16 cellular contexts compared by ENCODE assay signal in the genomic region with DNA sequence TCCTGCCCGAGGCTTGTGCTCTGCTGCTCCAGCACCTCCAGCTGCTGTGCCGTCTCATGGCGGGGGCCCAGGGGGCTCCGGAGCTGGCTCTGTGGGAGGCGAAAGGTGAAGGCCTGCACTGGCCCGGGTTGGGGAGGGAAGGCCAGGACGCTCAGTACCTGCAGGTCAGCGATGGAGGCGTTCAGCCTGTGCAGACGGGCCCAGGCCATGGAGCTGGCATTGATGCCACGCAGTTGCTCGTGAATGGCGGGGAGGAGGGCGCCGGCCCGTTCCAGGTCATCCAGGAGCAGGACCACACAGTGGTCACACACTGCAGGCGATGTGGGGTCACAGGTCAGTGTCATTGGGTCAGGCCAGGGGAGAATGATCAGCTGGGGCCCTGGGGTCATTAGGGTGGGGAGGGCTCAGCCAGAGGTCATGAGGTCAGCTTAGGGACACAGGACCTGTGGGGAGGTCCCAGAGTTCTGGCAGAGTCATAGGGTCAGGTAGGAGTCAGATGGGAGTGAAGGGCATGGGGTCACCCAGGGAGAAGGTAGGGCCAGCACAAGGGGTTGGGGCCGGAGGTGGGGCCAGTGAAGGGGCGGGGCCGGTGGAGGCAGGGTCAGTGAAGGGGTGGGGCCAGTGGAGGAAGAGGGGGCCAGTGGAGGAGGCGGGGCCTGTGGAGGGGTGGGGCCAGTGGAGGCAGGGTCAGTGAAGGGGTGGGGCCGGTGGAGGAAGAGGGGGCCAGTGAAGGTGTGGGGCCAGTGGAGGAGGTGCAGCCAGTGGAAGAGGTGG. TPM values are rescaled to one million over a fixed set of nuclear protein-coding genes. Genes with fewer than 3 reads are reported as not detected.
DNase-seq lines count a peak whose midpoint lies in the region; ATAC-seq, FAIRE-seq and TF ChIP-seq lines count a peak whose summit lies in the region.
"Had no signal": no experiment of that assay in that cellular context is flagged by ENCODE, and none has a peak within 500 bp of the region (broad histone marks: within the 10 kb centered on the region; RNA-seq: fewer than 3 reads in every experiment).

No MANE protein-coding gene starts in this region.

- H3K36me3 ChIP-seq in BE2C: no peaks in the 10 kb centered on the region; the same call in 1 of the 2 replicates
- H3K36me3 ChIP-seq in HEK293 (ENCODE audit: control insufficient read depth in 2 of 2, insufficient read depth in 1 of 2, low read length in 2 of 2): peaks cover 0 to 71% of the 10 kb centered on the region in 2 experiments; a peak in 2 of 3 replicates
- H3K36me3 ChIP-seq in WERI-Rb-1: peaks cover 74% of the 10 kb centered on the region
- H3K36me3 ChIP-seq: SJSA1 had no signal

- no peaks in the 10 kb centered on the region; the same call in 1 of the 2 replicates for H3K9me3 ChIP-seq in BE2C
- no peaks in the 10 kb centered on the region for H3K9me3 ChIP-seq in HEK293 (ENCODE audit: control insufficient read depth, insufficient read depth, low read depth, low read length)
- H3K9me3 ChIP-seq in WERI-Rb-1 (ENCODE audit: severe bottlenecking): no peaks in the 10 kb centered on the region
- H3K9me3 ChIP-seq: SJSA1 had no signal

- POLR2A ChIA-PET in HEK293 (lab: Yijun Ruan, JAX): interaction anchor here (1.0 kb wide), 1 partner anchor 48 kb away, joined by 3 read pairs; no protein-coding TSS in a partner anchor

- TF ChIP-seq CTCF in BE2C (IDR thresholded peaks at IDR 0.05; ENCODE audit: low read depth, low read length) (no peak), HEK293 (tag by site-specific recombination; IDR thresholded peaks at IDR 0.05) (no peak), WERI-Rb-1 (IDR thresholded peaks at IDR 0.05; ENCODE audit: low read depth, low read length) (no peak)

- H3K4me3 ChIP-seq in BE2C (ENCODE audit: low read depth, low read length): no peak overlapping the region
- no peak overlapping the region for H3K4me3 ChIP-seq in HEK293 (ENCODE audit: low read depth, low read length)
- no peak overlapping the region for H3K4me3 ChIP-seq in WERI-Rb-1 (ENCODE audit: low read depth, low read length)
- H3K4me3 ChIP-seq: SJSA1 had no signal

- DNase-seq in BE2C (peak; percentile 71), WERI-Rb-1 (peak; percentile 76), left colon (no peak), occipital lobe (lab: John Stamatoyannopoulos, UW) (no peak), Ammon's horn (ENCODE audit: low spot score) (no peak), RCC 7860 (ENCODE audit: low spot score) (no peak)
- DNase-seq: activated CD4-positive, alpha-beta T cell treated with anti-CD3 and anti-CD28 coated beads, Interleukin-2, amount 10 ng/mL, durations not matched to agents 24 days and 14 days; activated naive CD4-positive, alpha-beta T cell; NCI-H187; retina; trophoblast cell had no signal

- ATAC-seq in left colon: peak; percentile 11
- ATAC-seq in GM19328 (IDR thresholded peaks at IDR 0.05; ENCODE audit: unreplicated experiment): no peak

- FAIRE-seq in RCC 7860 (lab: Jason Lieb, UNC): no peak
- FAIRE-seq: colon, GM12892 had no signal

- H3K4me1 ChIP-seq in BE2C: no peaks in the 10 kb centered on the region
- no peaks in the 10 kb centered on the region for H3K4me1 ChIP-seq in HEK293 (ENCODE audit: control insufficient read depth, insufficient read depth, low read length)
- H3K4me1 ChIP-seq: SJSA1 had no signal

- CTCF ChIA-PET in HEK293 (lab: Yijun Ruan, JAX): interaction anchor here (0.8 kb wide), 1 partner anchor 62 kb away, joined by 4 read pairs; no protein-coding TSS in a partner anchor

- intact Hi-C loops in left colon (cut with DNase I, micrococcal nuclease): no loop called here

- H3K27ac ChIP-seq in HEK293 (ENCODE audit: extremely low read depth, low read depth, low read length) (no peak overlapping the region), WERI-Rb-1 (no peak overlapping the region)
- H3K27ac ChIP-seq: SJSA1 had no signal

- H3K27me3 ChIP-seq in BE2C (no peaks in the 10 kb centered on the region), WERI-Rb-1 (ENCODE audit: insufficient read depth, low read depth, severe bottlenecking) (no peaks in the 10 kb centered on the region)
- H3K27me3 ChIP-seq: SJSA1 had no signal

TF ChIP-seq in HEK293, 187 proteins besides CTCF, POLR2A, EP300 and RAD21 (continues in another document):
- no peak for TF ChIP-seq SP2 (tag by site-specific recombination; IDR thresholded peaks at IDR 0.05)
- 0 out of 2 replicates have a peak, but pooled peaks have one; percentile 37 for TF ChIP-seq GLIS1 (tag by site-specific recombination; IDR thresholded peaks at IDR 0.05)
- TF ChIP-seq ZNF138 (tag by site-specific recombination; IDR thresholded peaks at IDR 0.05; ENCODE audit: borderline replicate concordance): no peak
- TF ChIP-seq, protein P1, sequence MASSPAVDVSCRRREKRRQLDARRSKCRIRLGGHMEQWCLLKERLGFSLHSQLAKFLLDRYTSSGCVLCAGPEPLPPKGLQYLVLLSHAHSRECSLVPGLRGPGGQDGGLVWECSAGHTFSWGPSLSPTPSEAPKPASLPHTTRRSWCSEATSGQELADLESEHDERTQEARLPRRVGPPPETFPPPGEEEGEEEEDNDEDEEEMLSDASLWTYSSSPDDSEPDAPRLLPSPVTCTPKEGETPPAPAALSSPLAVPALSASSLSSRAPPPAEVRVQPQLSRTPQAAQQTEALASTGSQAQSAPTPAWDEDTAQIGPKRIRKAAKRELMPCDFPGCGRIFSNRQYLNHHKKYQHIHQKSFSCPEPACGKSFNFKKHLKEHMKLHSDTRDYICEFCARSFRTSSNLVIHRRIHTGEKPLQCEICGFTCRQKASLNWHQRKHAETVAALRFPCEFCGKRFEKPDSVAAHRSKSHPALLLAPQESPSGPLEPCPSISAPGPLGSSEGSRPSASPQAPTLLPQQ (tag by site-specific recombination; IDR thresholded peaks at IDR 0.05): no peak
- no peak for TF ChIP-seq SETDB1 (IDR thresholded peaks at IDR 0.05; ENCODE audit: insufficient read length, low read length)
- no peak for TF ChIP-seq ZNF341 (tag by site-specific recombination; IDR thresholded peaks at IDR 0.05; ENCODE audit: low read depth)
- no peak for TF ChIP-seq ZBTB26 (tag by site-specific recombination; optimal IDR thresholded peaks at IDR 0.05)
- TF ChIP-seq, protein P2, sequence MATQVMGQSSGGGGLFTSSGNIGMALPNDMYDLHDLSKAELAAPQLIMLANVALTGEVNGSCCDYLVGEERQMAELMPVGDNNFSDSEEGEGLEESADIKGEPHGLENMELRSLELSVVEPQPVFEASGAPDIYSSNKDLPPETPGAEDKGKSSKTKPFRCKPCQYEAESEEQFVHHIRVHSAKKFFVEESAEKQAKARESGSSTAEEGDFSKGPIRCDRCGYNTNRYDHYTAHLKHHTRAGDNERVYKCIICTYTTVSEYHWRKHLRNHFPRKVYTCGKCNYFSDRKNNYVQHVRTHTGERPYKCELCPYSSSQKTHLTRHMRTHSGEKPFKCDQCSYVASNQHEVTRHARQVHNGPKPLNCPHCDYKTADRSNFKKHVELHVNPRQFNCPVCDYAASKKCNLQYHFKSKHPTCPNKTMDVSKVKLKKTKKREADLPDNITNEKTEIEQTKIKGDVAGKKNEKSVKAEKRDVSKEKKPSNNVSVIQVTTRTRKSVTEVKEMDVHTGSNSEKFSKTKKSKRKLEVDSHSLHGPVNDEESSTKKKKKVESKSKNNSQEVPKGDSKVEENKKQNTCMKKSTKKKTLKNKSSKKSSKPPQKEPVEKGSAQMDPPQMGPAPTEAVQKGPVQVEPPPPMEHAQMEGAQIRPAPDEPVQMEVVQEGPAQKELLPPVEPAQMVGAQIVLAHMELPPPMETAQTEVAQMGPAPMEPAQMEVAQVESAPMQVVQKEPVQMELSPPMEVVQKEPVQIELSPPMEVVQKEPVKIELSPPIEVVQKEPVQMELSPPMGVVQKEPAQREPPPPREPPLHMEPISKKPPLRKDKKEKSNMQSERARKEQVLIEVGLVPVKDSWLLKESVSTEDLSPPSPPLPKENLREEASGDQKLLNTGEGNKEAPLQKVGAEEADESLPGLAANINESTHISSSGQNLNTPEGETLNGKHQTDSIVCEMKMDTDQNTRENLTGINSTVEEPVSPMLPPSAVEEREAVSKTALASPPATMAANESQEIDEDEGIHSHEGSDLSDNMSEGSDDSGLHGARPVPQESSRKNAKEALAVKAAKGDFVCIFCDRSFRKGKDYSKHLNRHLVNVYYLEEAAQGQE (tag by site-specific recombination; IDR thresholded peaks at IDR 0.05): no peak
- TF ChIP-seq ZBTB8A (tag by site-specific recombination; IDR thresholded peaks at IDR 0.05): no peak
- TF ChIP-seq ZBTB20 (tag by site-specific recombination; IDR thresholded peaks at IDR 0.05): no peak
- TF ChIP-seq INSM2 (tag by site-specific recombination; IDR thresholded peaks at IDR 0.05): no peak
- no peak for TF ChIP-seq GLI4 (tag by site-specific recombination; IDR thresholded peaks at IDR 0.05)
- TF ChIP-seq ZNF830 (tag by site-specific recombination; IDR thresholded peaks at IDR 0.05; ENCODE audit: low read depth): no peak

RNA-seq across cellular contexts. Expression of gene ADRM1, which starts 18.0 kb away (rescaled TPM):
- 467 TPM for polyA plus RNA-seq in BE2C (2012; ENCODE audit: insufficient read depth, insufficient read length, low read depth)
- total RNA-seq in left colon (10 to 100 TPM; 67.2 to 73.1 TPM), occipital lobe (30.6 TPM)

RNA-seq across cellular contexts. Expression of gene LAMA5, which starts 46.3 kb away (rescaled TPM):
- polyA plus RNA-seq in BE2C (2012; ENCODE audit: insufficient read depth, insufficient read length, low read depth): 86.4 TPM
- 10 to 100 TPM; 18.2 to 45.8 TPM for total RNA-seq in left colon
- 11.2 TPM for total RNA-seq in occipital lobe

Comparison
In these comparisons a context has a peak if more than half of its experiments do, and no peak if none do; other contexts are left out.
1. DNase-seq: peak in BE2C (single experiment) and WERI-Rb-1 (single experiment); none in left colon (0 of 2), occipital lobe (single experiment), Ammon's horn (single experiment) and RCC 7860 (single experiment).